ENCODE assay signal across 14 cellular contexts in genomic region chr2:64401501-64401880, GRCh38. TPM values are rescaled to one million over a fixed set of nuclear protein-coding genes. Genes with fewer than 3 reads are reported as not detected.
DNase-seq lines count a peak whose midpoint lies in the region; TF ChIP-seq lines count a peak whose summit lies in the region.
"Had no signal": no experiment of that assay in that cellular context is flagged by ENCODE, and none has a peak within 500 bp of the region (broad histone marks: within the 10 kb centered on the region; RNA-seq: fewer than 3 reads in every experiment).

No MANE protein-coding gene starts in this region.

- H3K23ac ChIP-seq in mesendoderm (ENCODE audit: low read length), result no peak overlapping the region

- intact Hi-C loops in posterior cingulate gyrus (cut with DNase I) (no loop called here), OCI-LY7 (cut with micrococcal nuclease; ENCODE audit: unreplicated experiment) (no loop called here)

- DNase-seq in DMS153 (lab: John Stamatoyannopoulos, UW) (peak; percentile 35), NCI-H2029 (lab: John Stamatoyannopoulos, UW) (peak; percentile 70), WERI-Rb-1 (peak; percentile 76), nephron progenitor cell (no peak), posterior cingulate gyrus (no peak), OCI-LY7 (ENCODE audit: low spot score) (no peak), NCI-H69 (lab: John Stamatoyannopoulos, UW) (no peak), mesendoderm (no peak)
- DNase-seq: activated T-cell treated with anti-CD3 and anti-CD28 coated beads, Interleukin-2, amount 50 U/mL, for 1 hour; amniotic stem cell; dorsolateral prefrontal cortex; Karpas-422; NK-92 treated with Interleukin-12 subunit alpha and Interleukin-12 subunit beta, amount 100 ng/mL, for 24 hours; stimulated activated CD4-positive, alpha-beta T cell treated with anti-CD3 and anti-CD28 coated beads, Interleukin-2, amount 100 ng/mL, for 24 hours had no signal

- no CpG with 5 or more reads among the region's 4 CpGs for WGBS in mesendoderm (ENCODE audit: extremely low coverage, insufficient coverage, low lambda C conversion rate)

- POLR2A ChIA-PET in OCI-LY7 (lab: Charles Lee), result no interaction called here

- H2AK5ac ChIP-seq in mesendoderm (ENCODE audit: low read length), result no peak overlapping the region

- H3K27ac ChIP-seq in WERI-Rb-1 (peak overlapping the region; percentile 71), OCI-LY7 (ENCODE audit: low read depth, low read length, poor library complexity, severe bottlenecking) (no peak overlapping the region), mesendoderm (ENCODE audit: low read depth, low read length) (no peak overlapping the region)
- H3K27ac ChIP-seq: dorsolateral prefrontal cortex had no signal

- no peak overlapping the region for H3K4ac ChIP-seq in mesendoderm (ENCODE audit: low read depth, low read length)

- no peaks in the 10 kb centered on the region for H3K27me3 ChIP-seq in WERI-Rb-1 (ENCODE audit: insufficient read depth, low read depth, severe bottlenecking)
- no peaks in the 10 kb centered on the region for H3K27me3 ChIP-seq in mesendoderm (ENCODE audit: insufficient read depth, low read length, poor library complexity)
- H3K27me3 ChIP-seq: dorsolateral prefrontal cortex had no signal

- no peak overlapping the region for H3K56ac ChIP-seq in mesendoderm (ENCODE audit: low read length)

- peaks cover 3% of the 10 kb centered on the region for H3K36me3 Mint-ChIP-seq in nephron progenitor cell (ENCODE audit: low read depth)

- H2BK120ac ChIP-seq in mesendoderm (ENCODE audit: low read depth, low read length), result no peak overlapping the region

- no peaks in the 10 kb centered on the region for H3K79me1 ChIP-seq in mesendoderm (ENCODE audit: low read length)

- no peak overlapping the region for H4K5ac ChIP-seq in mesendoderm (ENCODE audit: low read length)

- no peak overlapping the region for H3K4me2 ChIP-seq in OCI-LY7 (ENCODE audit: low read length)
- H3K4me2 ChIP-seq in mesendoderm (ENCODE audit: low read length), result no peak overlapping the region

- no peaks in the 10 kb centered on the region for H3K9me3 Mint-ChIP-seq in nephron progenitor cell

- no peak overlapping the region for H3K9ac ChIP-seq in mesendoderm (ENCODE audit: low read length)

- H3K79me2 ChIP-seq in OCI-LY7 (ENCODE audit: insufficient read depth, low read depth, low read length) (no peaks in the 10 kb centered on the region), mesendoderm (ENCODE audit: control insufficient read depth, insufficient read depth, low read length) (no peaks in the 10 kb centered on the region)

- no TSS peak for BruUV-seq in OCI-LY7 (replicated peaks; lab: Mats Ljungman, UMichigan)

- H3K27me3 Mint-ChIP-seq in nephron progenitor cell (ENCODE audit: low read depth, poor library complexity), result peaks cover 12% of the 10 kb centered on the region

- H3K4me3 Mint-ChIP-seq in nephron progenitor cell, result peak overlapping the region; percentile 71

- CTCF ChIA-PET in OCI-LY7 (lab: Charles Lee; ENCODE audit: unreplicated experiment), result no interaction called here

- H3K9me3 ChIP-seq in WERI-Rb-1 (ENCODE audit: severe bottlenecking) (no peaks in the 10 kb centered on the region), OCI-LY7 (ENCODE audit: low read length) (no peaks in the 10 kb centered on the region)

- no peak overlapping the region for H2AFZ ChIP-seq in OCI-LY7 (ENCODE audit: low read length)

- H4K20me1 ChIP-seq in OCI-LY7 (ENCODE audit: insufficient read depth, low read length), result no peaks in the 10 kb centered on the region

- H3K4me3 ChIP-seq in WERI-Rb-1 (ENCODE audit: low read depth, low read length) (peak overlapping the region; percentile 35), OCI-LY7 (ENCODE audit: low read depth, low read length, poor library complexity, severe bottlenecking) (no peak overlapping the region), mesendoderm (ENCODE audit: low read length) (no peak overlapping the region)
- H3K4me3 ChIP-seq: dorsolateral prefrontal cortex had no signal

- no peak for TF ChIP-seq CTCF in WERI-Rb-1 (IDR thresholded peaks at IDR 0.05; ENCODE audit: low read depth, low read length)
- TF ChIP-seq CTCF in nephron progenitor cell (IDR thresholded peaks at IDR 0.05), result no peak
- no peak for TF ChIP-seq CTCF in OCI-LY7 (conservative IDR thresholded peaks at IDR 0.05; ENCODE audit: low read length)

- H3K4me1 ChIP-seq in OCI-LY7 (ENCODE audit: insufficient read depth, low read length, poor library complexity, severe bottlenecking) (peaks cover 4% of the 10 kb centered on the region), mesendoderm (ENCODE audit: control insufficient read depth, low read depth, low read length) (peaks cover 22% of the 10 kb centered on the region)

- H3K9me2 ChIP-seq in OCI-LY7 (ENCODE audit: insufficient read depth, low read length), result no peaks in the 10 kb centered on the region

- H2BK15ac ChIP-seq in mesendoderm (replicated peaks; ENCODE audit: low read depth), result no peak overlapping the region

- H4K8ac ChIP-seq in mesendoderm (ENCODE audit: low read depth, low read length), result no peak overlapping the region

- peaks cover 84% of the 10 kb centered on the region for H3K4me1 Mint-ChIP-seq in nephron progenitor cell

- no peak overlapping the region for H2BK5ac ChIP-seq in mesendoderm (ENCODE audit: low read length)

- H3K27ac Mint-ChIP-seq in nephron progenitor cell, result peak overlapping the region; percentile 99

- H3K18ac ChIP-seq in mesendoderm (ENCODE audit: low read length), result no peak overlapping the region

- no peaks in the 10 kb centered on the region for H3K36me3 ChIP-seq in WERI-Rb-1
- no peaks in the 10 kb centered on the region for H3K36me3 ChIP-seq in OCI-LY7 (ENCODE audit: insufficient read depth, low read length)
- no peaks in the 10 kb centered on the region for H3K36me3 ChIP-seq in mesendoderm (ENCODE audit: control insufficient read depth, insufficient read depth, low read length)

RNA-seq across cellular contexts. Expression of gene LGALSL, which starts 52.5 kb away (rescaled TPM):
- total RNA-seq in OCI-LY7 (2014; rRNA removed; shearing (Covaris generic)), result 3.1 and 3.2 TPM in 2 replicates
- 3.8 and 4.5 TPM in 2 replicates for total RNA-seq in OCI-LY7 (2022)
- 9.2 TPM for polyA plus RNA-seq in mesendoderm (2013, experiment 1 of 2)
- 8.9 TPM for polyA plus RNA-seq in mesendoderm (2013, experiment 2 of 2)

Comparison
In these comparisons a context has a peak if more than half of its experiments do, and no peak if none do; other contexts are left out.
1. DNase-seq: peak in DMS153 (single experiment), NCI-H2029 (single experiment) and WERI-Rb-1 (single experiment); none in nephron progenitor cell (single experiment), posterior cingulate gyrus (0 of 10), OCI-LY7 (single experiment), NCI-H69 (single experiment) and mesendoderm (single experiment).